1 cellular context compared by ENCODE assay signal in the genomic region with DNA sequence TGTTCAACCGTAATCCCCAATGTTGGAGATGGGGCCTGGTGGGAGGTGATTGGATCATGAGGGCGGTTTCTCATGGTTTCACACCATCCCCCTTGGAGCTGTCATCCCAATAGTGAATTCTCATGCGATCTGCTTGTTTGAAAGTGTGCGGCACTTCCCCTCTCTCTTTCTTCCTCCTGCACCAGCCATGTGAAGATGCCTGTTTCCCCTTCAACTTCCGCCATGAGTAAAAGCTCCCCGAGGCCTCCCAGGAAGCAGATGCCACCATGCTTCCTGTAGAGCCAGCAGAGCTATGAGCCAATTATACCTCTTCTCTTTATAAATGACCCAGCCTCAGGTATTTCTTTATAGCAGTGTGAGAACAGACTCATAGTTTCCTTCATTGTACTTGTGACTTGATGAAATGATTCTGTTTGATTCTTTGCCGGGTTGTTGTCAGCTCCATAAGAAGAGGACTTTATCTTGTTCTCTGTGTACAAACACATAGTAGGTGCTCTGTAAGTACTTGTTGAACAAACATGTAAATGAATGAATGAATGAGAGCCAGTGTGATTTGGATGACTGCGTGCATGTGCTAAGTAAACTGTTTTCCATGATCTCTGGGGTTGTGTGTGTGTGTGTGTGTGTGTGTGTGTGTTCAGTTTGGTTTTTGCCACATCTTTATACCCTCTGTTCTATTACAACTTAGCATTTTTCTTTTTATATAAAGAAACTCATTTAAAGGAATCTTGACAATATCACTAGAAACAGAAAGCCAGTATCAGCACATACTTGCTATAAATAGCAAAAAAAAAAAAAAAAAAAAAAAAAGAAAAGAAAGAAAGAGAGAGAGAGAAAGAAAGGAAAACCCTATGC.
A peak's percentile ranks its signal among the peaks of the same experiment; 100 is the strongest.
TF ChIP-seq lines count a peak whose summit lies in the region.

No MANE protein-coding gene starts in this region.

TF ChIP-seq in K562, 482 proteins besides CTCF, POLR2A, EP300 and RAD21 (continued from another document):
- no peak for TF ChIP-seq ZNF592 (IDR thresholded peaks at IDR 0.05)
- TF ChIP-seq SPI1 (IDR thresholded peaks at IDR 0.05; ENCODE audit: borderline replicate concordance, low read depth, low read length), result peak; percentile 20; the same call in 1 of the 2 replicates
- 0 out of 2 replicates have a peak, but pooled peaks have one; percentile 15 for TF ChIP-seq ZKSCAN1 (IDR thresholded peaks at IDR 0.05; ENCODE audit: low read depth, low read length)
TF ChIP-seq in K562: peak in this region for 3.
